Comparison of ENCODE assay signal across 2 cellular contexts in the genomic region with DNA sequence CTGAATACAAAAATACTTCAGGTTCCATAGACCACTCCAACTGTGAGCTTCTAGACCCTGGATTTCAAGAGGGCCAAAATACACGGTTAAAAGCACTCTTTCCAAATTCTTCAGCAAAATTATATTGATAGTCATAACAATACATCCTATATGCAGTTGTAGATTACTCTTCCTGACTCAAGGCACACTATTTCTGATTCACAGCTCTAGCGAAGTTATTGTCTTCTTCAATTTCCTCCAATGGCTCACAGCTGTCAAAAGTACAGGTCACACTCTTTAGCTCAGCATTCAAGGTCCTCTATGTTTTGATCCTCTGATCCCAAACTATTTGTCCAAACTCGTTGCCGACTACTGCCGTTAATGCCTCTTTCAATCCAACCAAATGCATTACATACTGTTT.
TF ChIP-seq lines count a peak whose summit lies in the region.

No MANE protein-coding gene starts in this region.

TF ChIP-seq in HCT116, 20 proteins besides CTCF, POLR2A, EP300 and RAD21 (continued from another document):
- TF ChIP-seq SIN3A (IDR thresholded peaks at IDR 0.05; ENCODE audit: low read depth) (no peak), YY1 (IDR thresholded peaks at IDR 0.05; ENCODE audit: extremely low read depth, insufficient replicate concordance, low read depth, low read length) (no peak), SP1 (IDR thresholded peaks at IDR 0.05; ENCODE audit: low read depth) (no peak)
- TF ChIP-seq, protein P1, sequence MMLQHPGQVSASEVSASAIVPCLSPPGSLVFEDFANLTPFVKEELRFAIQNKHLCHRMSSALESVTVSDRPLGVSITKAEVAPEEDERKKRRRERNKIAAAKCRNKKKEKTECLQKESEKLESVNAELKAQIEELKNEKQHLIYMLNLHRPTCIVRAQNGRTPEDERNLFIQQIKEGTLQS (IDR thresholded peaks at IDR 0.05): no peak
- TF ChIP-seq, protein P2, sequence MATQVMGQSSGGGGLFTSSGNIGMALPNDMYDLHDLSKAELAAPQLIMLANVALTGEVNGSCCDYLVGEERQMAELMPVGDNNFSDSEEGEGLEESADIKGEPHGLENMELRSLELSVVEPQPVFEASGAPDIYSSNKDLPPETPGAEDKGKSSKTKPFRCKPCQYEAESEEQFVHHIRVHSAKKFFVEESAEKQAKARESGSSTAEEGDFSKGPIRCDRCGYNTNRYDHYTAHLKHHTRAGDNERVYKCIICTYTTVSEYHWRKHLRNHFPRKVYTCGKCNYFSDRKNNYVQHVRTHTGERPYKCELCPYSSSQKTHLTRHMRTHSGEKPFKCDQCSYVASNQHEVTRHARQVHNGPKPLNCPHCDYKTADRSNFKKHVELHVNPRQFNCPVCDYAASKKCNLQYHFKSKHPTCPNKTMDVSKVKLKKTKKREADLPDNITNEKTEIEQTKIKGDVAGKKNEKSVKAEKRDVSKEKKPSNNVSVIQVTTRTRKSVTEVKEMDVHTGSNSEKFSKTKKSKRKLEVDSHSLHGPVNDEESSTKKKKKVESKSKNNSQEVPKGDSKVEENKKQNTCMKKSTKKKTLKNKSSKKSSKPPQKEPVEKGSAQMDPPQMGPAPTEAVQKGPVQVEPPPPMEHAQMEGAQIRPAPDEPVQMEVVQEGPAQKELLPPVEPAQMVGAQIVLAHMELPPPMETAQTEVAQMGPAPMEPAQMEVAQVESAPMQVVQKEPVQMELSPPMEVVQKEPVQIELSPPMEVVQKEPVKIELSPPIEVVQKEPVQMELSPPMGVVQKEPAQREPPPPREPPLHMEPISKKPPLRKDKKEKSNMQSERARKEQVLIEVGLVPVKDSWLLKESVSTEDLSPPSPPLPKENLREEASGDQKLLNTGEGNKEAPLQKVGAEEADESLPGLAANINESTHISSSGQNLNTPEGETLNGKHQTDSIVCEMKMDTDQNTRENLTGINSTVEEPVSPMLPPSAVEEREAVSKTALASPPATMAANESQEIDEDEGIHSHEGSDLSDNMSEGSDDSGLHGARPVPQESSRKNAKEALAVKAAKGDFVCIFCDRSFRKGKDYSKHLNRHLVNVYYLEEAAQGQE (IDR thresholded peaks at IDR 0.05; ENCODE audit: low read depth): no peak

TF ChIP-seq in SK-N-SH, 30 proteins besides CTCF, POLR2A, EP300 and RAD21:
- TF ChIP-seq, protein P2 (IDR thresholded peaks at IDR 0.05; ENCODE audit: low read depth, low read length): no peak
- TF ChIP-seq, protein P3, sequence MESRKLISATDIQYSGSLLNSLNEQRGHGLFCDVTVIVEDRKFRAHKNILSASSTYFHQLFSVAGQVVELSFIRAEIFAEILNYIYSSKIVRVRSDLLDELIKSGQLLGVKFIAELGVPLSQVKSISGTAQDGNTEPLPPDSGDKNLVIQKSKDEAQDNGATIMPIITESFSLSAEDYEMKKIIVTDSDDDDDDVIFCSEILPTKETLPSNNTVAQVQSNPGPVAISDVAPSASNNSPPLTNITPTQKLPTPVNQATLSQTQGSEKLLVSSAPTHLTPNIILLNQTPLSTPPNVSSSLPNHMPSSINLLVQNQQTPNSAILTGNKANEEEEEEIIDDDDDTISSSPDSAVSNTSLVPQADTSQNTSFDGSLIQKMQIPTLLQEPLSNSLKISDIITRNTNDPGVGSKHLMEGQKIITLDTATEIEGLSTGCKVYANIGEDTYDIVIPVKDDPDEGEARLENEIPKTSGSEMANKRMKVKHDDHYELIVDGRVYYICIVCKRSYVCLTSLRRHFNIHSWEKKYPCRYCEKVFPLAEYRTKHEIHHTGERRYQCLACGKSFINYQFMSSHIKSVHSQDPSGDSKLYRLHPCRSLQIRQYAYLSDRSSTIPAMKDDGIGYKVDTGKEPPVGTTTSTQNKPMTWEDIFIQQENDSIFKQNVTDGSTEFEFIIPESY (IDR thresholded peaks at IDR 0.05; ENCODE audit: borderline replicate concordance, low read depth): no peak
- TF ChIP-seq, protein P4, sequence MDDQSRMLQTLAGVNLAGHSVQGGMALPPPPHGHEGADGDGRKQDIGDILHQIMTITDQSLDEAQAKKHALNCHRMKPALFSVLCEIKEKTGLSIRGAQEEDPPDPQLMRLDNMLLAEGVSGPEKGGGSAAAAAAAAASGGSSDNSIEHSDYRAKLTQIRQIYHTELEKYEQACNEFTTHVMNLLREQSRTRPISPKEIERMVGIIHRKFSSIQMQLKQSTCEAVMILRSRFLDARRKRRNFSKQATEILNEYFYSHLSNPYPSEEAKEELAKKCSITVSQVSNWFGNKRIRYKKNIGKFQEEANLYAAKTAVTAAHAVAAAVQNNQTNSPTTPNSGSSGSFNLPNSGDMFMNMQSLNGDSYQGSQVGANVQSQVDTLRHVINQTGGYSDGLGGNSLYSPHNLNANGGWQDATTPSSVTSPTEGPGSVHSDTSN (IDR thresholded peaks at IDR 0.05): peak; percentile 59
- no peak for TF ChIP-seq TCF12 (IDR thresholded peaks at IDR 0.05)
- TF ChIP-seq RCOR1 (IDR thresholded peaks at IDR 0.05; ENCODE audit: low read length): no peak
- TF ChIP-seq MXI1 (IDR thresholded peaks at IDR 0.05; ENCODE audit: low read depth, low read length): no peak
- TF ChIP-seq FOSL2 (IDR thresholded peaks at IDR 0.05; ENCODE audit: borderline replicate concordance, low read depth): peak; percentile 3; the same call in 1 of the 2 replicates
